ENCODE assay signal across 18 cellular contexts in the genomic region with DNA sequence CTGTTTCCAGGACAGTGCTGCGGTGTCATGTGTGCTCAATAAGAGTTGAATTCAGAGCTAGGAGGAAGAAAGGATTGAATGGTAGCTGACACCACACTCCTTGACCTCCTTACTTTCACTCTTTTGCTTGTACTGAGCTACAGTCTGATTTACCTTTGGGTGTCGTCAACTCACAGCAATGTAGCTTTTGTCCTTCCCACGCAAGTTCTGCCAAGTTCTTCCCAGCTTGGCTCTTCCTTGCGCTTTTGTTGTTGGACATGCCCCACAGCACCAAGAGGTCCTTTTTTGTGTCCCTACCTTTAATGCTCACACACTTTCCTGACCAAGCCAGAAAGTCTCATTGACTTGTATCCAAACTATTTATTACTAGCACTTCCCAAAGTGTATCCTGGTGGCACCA. TPM values are rescaled to one million over a fixed set of nuclear protein-coding genes. Genes with fewer than 3 reads are reported as not detected.
"Had no signal": no experiment of that assay in that cellular context is flagged by ENCODE, and none has a peak within 500 bp of the region (broad histone marks: within the 10 kb centered on the region; RNA-seq: fewer than 3 reads in every experiment).

No MANE protein-coding gene starts in this region.

- H3K27ac Mint-ChIP-seq: activated naive CD4-positive, alpha-beta T cell treated with anti-CD3 and anti-CD28 coated beads, Interleukin-2, amount 50 U/mL, for 72 hours; stimulated activated naive CD8-positive, alpha-beta T cell treated with anti-CD3 and anti-CD28 coated beads, Interleukin-15, Interleukin-2, amounts not matched to agents 100 ng/mL and 50 ng/mL, for 24 hours; T-helper 2 cell treated with Interferon-gamma antibody and Interleukin-4, amounts not matched to agents 5 μg/mL and 100 μg/mL, for 36 hours had no signal

- H3K9me3 Mint-ChIP-seq: activated naive CD4-positive, alpha-beta T cell treated with anti-CD3 and anti-CD28 coated beads, Interleukin-2, amount 50 U/mL, for 72 hours; activated T-cell treated with anti-CD3 and anti-CD28 coated beads, Interleukin-2, amount 50 U/mL, for 4 hours; nephron; stimulated activated naive CD8-positive, alpha-beta T cell treated with anti-CD3 and anti-CD28 coated beads, Interleukin-15, Interleukin-2, amounts not matched to agents 100 ng/mL and 50 ng/mL, for 24 hours; T-helper 2 cell treated with Interferon-gamma antibody and Interleukin-4, amounts not matched to agents 5 μg/mL and 100 μg/mL, for 36 hours had no signal

- H3K27ac ChIP-seq: dorsolateral prefrontal cortex, gastroesophageal sphincter, hepatocyte, thoracic aorta, vagina had no signal

- H3K27me3 ChIP-seq: gastroesophageal sphincter, hepatocyte, vagina had no signal

- ATAC-seq: activated CD4-positive, CD25-positive, alpha-beta regulatory T cell treated with anti-CD3 and anti-CD28 coated beads, Interleukin-2, amount 50 U/mL, for 24 hours; activated naive CD4-positive, alpha-beta T cell treated with anti-CD3 and anti-CD28 coated beads, Interleukin-2, amount 50 U/mL, for 72 hours; activated T-cell treated with anti-CD3 and anti-CD28 coated beads, Interleukin-2, amount 50 U/mL, for 4 hours; gastroesophageal sphincter had no signal

- H3K36me3 ChIP-seq: gastroesophageal sphincter, thoracic aorta, vagina had no signal

- H3K9me3 ChIP-seq: gastroesophageal sphincter, thoracic aorta, vagina had no signal

- DNase-seq: activated CD4-positive, alpha-beta T cell treated with anti-CD3 and anti-CD28 coated beads, Interleukin-2, amount 50 U/mL, for 4 hours; activated effector memory CD4-positive, alpha-beta T cell treated with anti-CD3 and anti-CD28 coated beads, Interleukin-2, amount 50 U/mL, for 16 hours; activated T-cell treated with anti-CD3 and anti-CD28 coated beads, Interleukin-2, amount 50 U/mL, for 4 hours; amniotic stem cell; dorsolateral prefrontal cortex; stimulated activated CD4-positive, alpha-beta T cell treated with anti-CD3 and anti-CD28 coated beads, Interleukin-4, amount 100 ng/mL, for 1 hour had no signal

- H3K36me3 Mint-ChIP-seq: activated naive CD4-positive, alpha-beta T cell treated with anti-CD3 and anti-CD28 coated beads, Interleukin-2, amount 50 U/mL, for 72 hours; brain had no signal

- H3K4me3 Mint-ChIP-seq: activated T-cell treated with anti-CD3 and anti-CD28 coated beads, Interleukin-2, amount 50 U/mL, for 4 hours; brain; nephron; stimulated activated naive CD8-positive, alpha-beta T cell treated with anti-CD3 and anti-CD28 coated beads, Interleukin-15, Interleukin-2, amounts not matched to agents 100 ng/mL and 50 ng/mL, for 24 hours; T-helper 2 cell treated with Interferon-gamma antibody and Interleukin-4, amounts not matched to agents 5 μg/mL and 100 μg/mL, for 36 hours had no signal

- H3K4me3 ChIP-seq: dorsolateral prefrontal cortex, gastroesophageal sphincter, hepatocyte, thoracic aorta, vagina had no signal

RNA-seq across cellular contexts. Expression of a gene that starts 38.3 kb away (rescaled TPM):
- total RNA-seq: activated naive CD4-positive, alpha-beta T cell treated with anti-CD3 and anti-CD28 coated beads, Interleukin-2, amount 50 U/mL, for 72 hours; activated T-cell treated with anti-CD3 and anti-CD28 coated beads, Interleukin-2, amount 50 U/mL, for 4 hours; dorsolateral prefrontal cortex; fibroblast of lung; lung microvascular endothelial cell had no signal
